ENCODE assay signal across 28 cellular contexts in the genomic region with DNA sequence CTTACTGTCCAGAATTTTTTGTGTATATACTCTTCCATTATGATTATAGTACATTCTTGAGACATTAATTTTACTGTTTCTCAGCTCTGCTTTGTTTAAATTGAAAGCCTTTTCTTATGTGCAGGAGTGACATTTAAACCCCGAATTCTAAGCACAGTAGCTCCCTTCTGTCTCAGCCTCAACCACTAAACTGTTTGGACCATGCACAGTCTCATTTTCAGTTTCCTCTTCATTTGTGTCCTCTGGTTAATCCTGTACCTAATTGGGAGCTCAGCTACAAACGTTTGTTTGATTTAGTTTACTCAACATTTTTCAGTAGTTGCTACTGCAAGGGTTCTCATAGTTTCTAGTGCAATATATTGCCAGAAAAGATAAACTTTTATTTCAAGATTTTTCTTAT.
"Had no signal": no experiment of that assay in that cellular context is flagged by ENCODE, and none has a peak within 500 bp of the region (broad histone marks: within the 10 kb centered on the region; RNA-seq: fewer than 3 reads in every experiment).

No MANE protein-coding gene starts in this region.

- H3K4me1 ChIP-seq: stomach, suprapubic skin, testis, thyroid gland, tibial artery, tibial nerve, transverse colon, upper lobe of left lung, upper lobe of right lung, uterus, vagina had no signal

- H3K4me3 Mint-ChIP-seq: stimulated activated effector memory CD8-positive, alpha-beta T cell treated with anti-CD3 and anti-CD28 coated beads, Interleukin-12 subunit alpha, Interleukin-12 subunit beta, amount 100 ng/mL, for 72 hours; stimulated activated memory B cell treated with anti-CD40 and anti-IgM and Interleukin-4, amounts not matched to agents 10 μg/mL and 1 μg/mL and 100 μg/mL, for 72 hours; stimulated activated naive B cell treated with anti-CD40 and anti-IgM and Interleukin-4, amounts not matched to agents 10 μg/mL and 1 μg/mL and 100 μg/mL, for 72 hours; stimulated activated naive CD8-positive, alpha-beta T cell treated with anti-CD3 and anti-CD28 coated beads, Interleukin-15, amount 100 ng/mL, for 72 hours; stimulated activated naive CD8-positive, alpha-beta T cell treated with anti-CD3 and anti-CD28 coated beads, Interleukin-15, Interleukin-2, amounts not matched to agents 100 ng/mL and 50 ng/mL, for 24 hours; type B pancreatic cell had no signal

- DNase-seq: stimulated activated CD4-positive, alpha-beta T cell treated with anti-CD3 and anti-CD28 coated beads, Interleukin-2, amount 100 ng/mL, for 48 hours; stimulated activated CD4-positive, alpha-beta T cell treated with anti-CD3 and anti-CD28 coated beads, Interleukin-4, amount 100 ng/mL, for 1 hour; stimulated activated CD4-positive, alpha-beta T cell treated with anti-CD3 and anti-CD28 coated beads, Interleukin-4, amount 100 ng/mL, for 24 hours; stimulated activated CD4-positive, alpha-beta T cell treated with anti-CD3 and anti-CD28 coated beads, Interleukin-4, amount 100 ng/mL, for 4 hours; stimulated activated CD8-positive, alpha-beta memory T cell treated with anti-CD3 and anti-CD28 coated beads, Interleukin-4, amount 100 ng/mL, for 48 hours; stimulated activated naive B cell treated with anti-CD40 and anti-IgM and Interleukin-4, amounts not matched to agents 10 μg/mL and 1 μg/mL and 100 μg/mL, for 72 hours; stimulated activated naive CD4-positive, alpha-beta T cell; stimulated activated naive CD4-positive, alpha-beta T cell treated with Interleukin-2 at 50 U/mL for 16 hours; stimulated activated naive CD8-positive, alpha-beta T cell treated with anti-CD3 and anti-CD28 coated beads, Interleukin-15, amount 100 ng/mL, for 72 hours; stimulated activated naive CD8-positive, alpha-beta T cell treated with anti-CD3 and anti-CD28 coated beads, Interleukin-15, Interleukin-2, amounts not matched to agents 100 U/mL and 50 U/mL, for 24 hours; stomach; substantia nigra; testis; thyroid gland; tibial artery; transverse colon; trophoblast cell; upper lobe of right lung; uterus had no signal

- H3K4me3 ChIP-seq: stomach, suprapubic skin, testis, thoracic aorta, thyroid gland, tibial artery, tibial nerve, transverse colon, upper lobe of left lung, upper lobe of right lung, uterus, vagina had no signal

- H3K36me3 ChIP-seq: stomach, suprapubic skin, thoracic aorta, thyroid gland, tibial artery, tibial nerve, transverse colon, upper lobe of left lung, upper lobe of right lung, uterus, vagina had no signal

- H3K9me3 ChIP-seq: stomach, suprapubic skin, testis, thoracic aorta, thyroid gland, tibial artery, tibial nerve, transverse colon, upper lobe of left lung, upper lobe of right lung, uterus, vagina had no signal

- H3K9me3 Mint-ChIP-seq: stimulated activated memory B cell treated with anti-CD40 and anti-IgM and Interleukin-4, amounts not matched to agents 10 μg/mL and 1 μg/mL and 100 μg/mL, for 72 hours; type B pancreatic cell had no signal

- H3K36me3 Mint-ChIP-seq: stimulated activated effector memory CD8-positive, alpha-beta T cell treated with anti-CD3 and anti-CD28 coated beads, Interleukin-12 subunit alpha, Interleukin-12 subunit beta, amount 100 ng/mL, for 72 hours; stimulated activated memory B cell treated with anti-CD40 and anti-IgM and Interleukin-4, amounts not matched to agents 10 μg/mL and 1 μg/mL and 100 μg/mL, for 72 hours; stimulated activated naive B cell treated with anti-CD40 and anti-IgM and Interleukin-4, amounts not matched to agents 10 μg/mL and 1 μg/mL and 100 μg/mL, for 72 hours; type B pancreatic cell had no signal

- ATAC-seq: stimulated activated effector memory CD8-positive, alpha-beta T cell treated with anti-CD3 and anti-CD28 coated beads, Interleukin-12 subunit alpha, Interleukin-12 subunit beta, amount 100 ng/mL, for 72 hours; stimulated activated memory B cell treated with anti-CD40 and anti-IgM and Interleukin-4, amounts not matched to agents 10 μg/mL and 1 μg/mL and 100 μg/mL, for 72 hours; stimulated activated naive B cell treated with anti-CD40 and anti-IgM and Interleukin-4, amounts not matched to agents 10 μg/mL and 1 μg/mL and 100 μg/mL, for 72 hours; stimulated activated naive CD8-positive, alpha-beta T cell treated with anti-CD3 and anti-CD28 coated beads, Interleukin-15, amount 100 ng/mL, for 72 hours; stimulated activated naive CD8-positive, alpha-beta T cell treated with anti-CD3 and anti-CD28 coated beads, Interleukin-15, Interleukin-2, amounts not matched to agents 100 U/mL and 50 U/mL, for 24 hours; upper lobe of right lung had no signal

- H3K27ac ChIP-seq: stomach, suprapubic skin, testis, thoracic aorta, thyroid gland, tibial artery, tibial nerve, transverse colon, upper lobe of left lung, upper lobe of right lung, uterus, vagina had no signal

- H3K4me1 Mint-ChIP-seq: stimulated activated effector memory CD8-positive, alpha-beta T cell treated with anti-CD3 and anti-CD28 coated beads, Interleukin-12 subunit alpha, Interleukin-12 subunit beta, amount 100 ng/mL, for 72 hours; stimulated activated memory B cell treated with anti-CD40 and anti-IgM and Interleukin-4, amounts not matched to agents 10 μg/mL and 1 μg/mL and 100 μg/mL, for 72 hours; stimulated activated naive B cell treated with anti-CD40 and anti-IgM and Interleukin-4, amounts not matched to agents 10 μg/mL and 1 μg/mL and 100 μg/mL, for 72 hours; stimulated activated naive CD8-positive, alpha-beta T cell treated with anti-CD3 and anti-CD28 coated beads, Interleukin-15, amount 100 ng/mL, for 72 hours had no signal

- H3K27me3 ChIP-seq: stomach, suprapubic skin, testis, thyroid gland, tibial artery, tibial nerve, transverse colon, upper lobe of left lung, upper lobe of right lung, uterus, vagina had no signal

- H3K27ac Mint-ChIP-seq: stimulated activated effector memory CD8-positive, alpha-beta T cell treated with anti-CD3 and anti-CD28 coated beads, Interleukin-12 subunit alpha, Interleukin-12 subunit beta, amount 100 ng/mL, for 72 hours; stimulated activated memory B cell treated with anti-CD40 and anti-IgM and Interleukin-4, amounts not matched to agents 10 μg/mL and 1 μg/mL and 100 μg/mL, for 72 hours; stimulated activated naive B cell treated with anti-CD40 and anti-IgM and Interleukin-4, amounts not matched to agents 10 μg/mL and 1 μg/mL and 100 μg/mL, for 72 hours; stimulated activated naive CD8-positive, alpha-beta T cell treated with anti-CD3 and anti-CD28 coated beads, Interleukin-15, amount 100 ng/mL, for 72 hours; stimulated activated naive CD8-positive, alpha-beta T cell treated with anti-CD3 and anti-CD28 coated beads, Interleukin-15, Interleukin-2, amounts not matched to agents 100 ng/mL and 50 ng/mL, for 24 hours; type B pancreatic cell had no signal

- H3K27me3 Mint-ChIP-seq: stimulated activated memory B cell treated with anti-CD40 and anti-IgM and Interleukin-4, amounts not matched to agents 10 μg/mL and 1 μg/mL and 100 μg/mL, for 72 hours; stimulated activated naive B cell treated with anti-CD40 and anti-IgM and Interleukin-4, amounts not matched to agents 10 μg/mL and 1 μg/mL and 100 μg/mL, for 72 hours; stimulated activated naive CD8-positive, alpha-beta T cell treated with anti-CD3 and anti-CD28 coated beads, Interleukin-15, amount 100 ng/mL, for 72 hours; stimulated activated naive CD8-positive, alpha-beta T cell treated with anti-CD3 and anti-CD28 coated beads, Interleukin-15, Interleukin-2, amounts not matched to agents 100 ng/mL and 50 ng/mL, for 24 hours; type B pancreatic cell had no signal
